Comparison of ENCODE assay signal across 8 cellular contexts in the genomic region with DNA sequence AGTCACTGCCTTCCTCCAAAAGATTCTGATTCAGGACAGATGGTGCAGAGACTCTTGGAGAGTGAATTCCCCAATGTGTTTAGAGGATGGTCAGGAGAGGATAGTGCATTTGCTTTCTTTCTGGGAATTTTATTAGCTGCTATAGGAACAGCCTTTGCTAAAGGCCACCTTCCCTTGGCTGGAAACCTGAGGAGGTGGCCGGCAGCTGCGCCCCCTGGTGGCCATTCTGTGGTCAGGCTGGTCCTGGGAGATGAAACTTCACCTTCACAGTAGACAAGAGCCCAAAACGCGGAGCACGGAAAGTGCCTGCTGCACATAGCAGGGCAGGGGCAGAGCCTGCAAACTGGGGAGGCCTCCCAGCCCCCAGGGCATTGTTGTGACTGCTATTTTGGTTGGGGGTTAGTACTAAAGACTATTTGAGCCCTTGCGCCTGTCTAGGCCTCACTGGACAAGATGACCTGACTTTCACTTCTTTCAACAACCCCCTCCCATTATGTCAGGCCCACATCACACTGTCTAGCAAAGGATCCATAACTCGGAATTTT. TPM values are rescaled to one million over a fixed set of nuclear protein-coding genes. Genes with fewer than 3 reads are reported as not detected.
A peak's percentile ranks its signal among the peaks of the same experiment; 100 is the strongest.
DNase-seq lines count a peak whose midpoint lies in the region; ATAC-seq and TF ChIP-seq lines count a peak whose summit lies in the region.

No MANE protein-coding gene starts in this region.

- POLR2A ChIA-PET in CD8-positive, alpha-beta memory T cell (lab: Charles Lee) = no interaction called here

- no peak overlapping the region for H3K4me3 Mint-ChIP-seq in CD8-positive, alpha-beta memory T cell
- H3K4me3 Mint-ChIP-seq in endodermal cell = no peak overlapping the region

- H3K27ac ChIP-seq in CD8-positive, alpha-beta memory T cell (ENCODE audit: low read depth, low read length) = no peak overlapping the region
- no peak overlapping the region for H3K27ac ChIP-seq in endodermal cell (ENCODE audit: low read depth, low read length)

- peaks cover 0 to 44% (median 5%) of the 10 kb centered on the region in 3 donors for H3K36me3 Mint-ChIP-seq in CD8-positive, alpha-beta memory T cell
- peaks cover 13% of the 10 kb centered on the region for H3K36me3 Mint-ChIP-seq in endodermal cell (ENCODE audit: low read depth)

- 0 to 46% methylated on average over 2 to 7 of the region's 7 CpGs for WGBS in endodermal cell (ENCODE audit: insufficient coverage in 1 of 2, insufficient read length in 1 of 2), 2 experiments

- H3K27ac Mint-ChIP-seq in CD8-positive, alpha-beta memory T cell = peak overlapping the region in 2 of 8 donors; percentile 8 to 65
- H3K27ac Mint-ChIP-seq in endodermal cell = no peak overlapping the region

- peak; percentile 56 for ATAC-seq in GM21619 (IDR thresholded peaks at IDR 0.05; ENCODE audit: unreplicated experiment)

- peak; percentile 98 for TF ChIP-seq CTCF in endodermal cell (conservative IDR thresholded peaks at IDR 0.05)

- no peaks in the 10 kb centered on the region for H3K36me3 ChIP-seq in CD8-positive, alpha-beta memory T cell (ENCODE audit: insufficient read depth, low read length)
- H3K36me3 ChIP-seq in endodermal cell (ENCODE audit: control insufficient read depth, insufficient read depth, low read length) = peaks cover 35% of the 10 kb centered on the region

- peak; percentile 46 to 74 (median 51) for DNase-seq in CD8-positive, alpha-beta memory T cell
- DNase-seq in NCI-H510A treated with DMSO at 0.1 percent for 48 hours (lab: John Stamatoyannopoulos, UW) = peak; percentile 72
- peak; percentile 43 to 45 for DNase-seq in activated CD8-positive, alpha-beta memory T cell treated with anti-CD3 and anti-CD28 coated beads for 4 hours (ENCODE audit: low read depth in 2 of 2)
- peak; percentile 93 for DNase-seq in endodermal cell
- peak; percentile 67 for DNase-seq in midbrain (lab: John Stamatoyannopoulos, UW)
- peak; percentile 49 for DNase-seq in stimulated activated CD8-positive, alpha-beta memory T cell treated with anti-CD3 and anti-CD28 coated beads, Interleukin-4, amount 100 ng/mL, for 24 hours (ENCODE audit: low read depth)
- DNase-seq in 8988T = no peak

- no peak overlapping the region for H3K4me3 ChIP-seq in CD8-positive, alpha-beta memory T cell (ENCODE audit: low read length)
- H3K4me3 ChIP-seq in endodermal cell (ENCODE audit: low read length) = no peak overlapping the region

- H3K27me3 Mint-ChIP-seq in CD8-positive, alpha-beta memory T cell = peaks cover 0 to 1% of the 10 kb centered on the region in 2 donors
- H3K27me3 Mint-ChIP-seq in endodermal cell (ENCODE audit: insufficient read depth) = no peaks in the 10 kb centered on the region

- no peaks in the 10 kb centered on the region for H3K4me1 ChIP-seq in CD8-positive, alpha-beta memory T cell (ENCODE audit: insufficient read depth, low read length)
- H3K4me1 ChIP-seq in endodermal cell (ENCODE audit: control insufficient read depth, insufficient read depth, low read length) = no peaks in the 10 kb centered on the region

- H3K9me3 ChIP-seq in CD8-positive, alpha-beta memory T cell (ENCODE audit: low read length) = no peaks in the 10 kb centered on the region
- no peaks in the 10 kb centered on the region for H3K9me3 ChIP-seq in endodermal cell (ENCODE audit: control insufficient read depth, low read length)

- H3K9ac ChIP-seq in endodermal cell (ENCODE audit: extremely low read depth, low read length, poor library complexity, severe bottlenecking) = no peak overlapping the region

- peaks cover 4 to 20% (median 8%) of the 10 kb centered on the region in 3 donors for H3K4me1 Mint-ChIP-seq in CD8-positive, alpha-beta memory T cell
- peaks cover 2% of the 10 kb centered on the region for H3K4me1 Mint-ChIP-seq in endodermal cell

- no peaks in the 10 kb centered on the region for H3K27me3 ChIP-seq in CD8-positive, alpha-beta memory T cell (ENCODE audit: insufficient read depth, low read length, poor library complexity, severe bottlenecking)
- no peaks in the 10 kb centered on the region for H3K27me3 ChIP-seq in endodermal cell (ENCODE audit: control insufficient read depth, insufficient read depth, low read length, poor library complexity, severe bottlenecking)

- no peaks in the 10 kb centered on the region for H3K9me3 Mint-ChIP-seq in CD8-positive, alpha-beta memory T cell
- H3K9me3 Mint-ChIP-seq in endodermal cell = no peaks in the 10 kb centered on the region

- CTCF ChIA-PET in CD8-positive, alpha-beta memory T cell (lab: Charles Lee) = interaction anchor here (1.1 to 18.6 kb wide), 13 partner anchors 9 to 300 kb away, joined by 3 to 178 read pairs (median 5); a partner anchor contains a TSS

RNA-seq across cellular contexts. Expression of a gene that starts 34.3 kb away (rescaled TPM):
- 10 to 100 TPM; 52.6 to 53.6 TPM for total RNA-seq in CD8-positive, alpha-beta memory T cell
- 45.5 TPM for polyA plus RNA-seq in CD8-positive, alpha-beta memory T cell
- 10 to 100 TPM; 35.2 to 38.4 TPM for total RNA-seq in endodermal cell
- polyA plus RNA-seq in endodermal cell (2013, experiment 1 of 2) = 44.3 TPM
- 40.9 TPM for polyA plus RNA-seq in endodermal cell (2013, experiment 2 of 2)

RNA-seq across cellular contexts. Expression of a gene that starts 43.2 kb away (rescaled TPM):
- 10 to 100 TPM; 80.4 to 80.7 TPM for total RNA-seq in CD8-positive, alpha-beta memory T cell
- 159 TPM for polyA plus RNA-seq in CD8-positive, alpha-beta memory T cell
- 10 to 100 TPM; 37.8 to 44.8 TPM for total RNA-seq in endodermal cell
- polyA plus RNA-seq in endodermal cell (2013, experiment 1 of 2) = 57.5 TPM
- polyA plus RNA-seq in endodermal cell (2013, experiment 2 of 2) = 54.6 TPM

RNA-seq across cellular contexts. Expression of a gene that starts 45.0 kb away (rescaled TPM):
- 1 to 10 TPM; 5.4 to 5.9 TPM for total RNA-seq in CD8-positive, alpha-beta memory T cell
- polyA plus RNA-seq in CD8-positive, alpha-beta memory T cell = 12.7 TPM
- 10 to 100 TPM; 12.9 to 14.7 TPM for total RNA-seq in endodermal cell
- polyA plus RNA-seq in endodermal cell (2013, experiment 1 of 2) = 2.2 TPM
- polyA plus RNA-seq in endodermal cell (2013, experiment 2 of 2) = 1.4 TPM

RNA-seq across cellular contexts. Expression of a gene that starts 53.0 kb away (rescaled TPM):
- total RNA-seq in CD8-positive, alpha-beta memory T cell = 10 to 100 TPM; 54.1 to 58.2 TPM
- polyA plus RNA-seq in CD8-positive, alpha-beta memory T cell = 15.8 TPM
- total RNA-seq in endodermal cell = 100 to 1,000 TPM; 101 to 116 TPM
- polyA plus RNA-seq in endodermal cell (2013, experiment 1 of 2) = 87.3 TPM
- 86.0 TPM for polyA plus RNA-seq in endodermal cell (2013, experiment 2 of 2)
